ENCODE assay signal across 9 cellular contexts in the genomic region with DNA sequence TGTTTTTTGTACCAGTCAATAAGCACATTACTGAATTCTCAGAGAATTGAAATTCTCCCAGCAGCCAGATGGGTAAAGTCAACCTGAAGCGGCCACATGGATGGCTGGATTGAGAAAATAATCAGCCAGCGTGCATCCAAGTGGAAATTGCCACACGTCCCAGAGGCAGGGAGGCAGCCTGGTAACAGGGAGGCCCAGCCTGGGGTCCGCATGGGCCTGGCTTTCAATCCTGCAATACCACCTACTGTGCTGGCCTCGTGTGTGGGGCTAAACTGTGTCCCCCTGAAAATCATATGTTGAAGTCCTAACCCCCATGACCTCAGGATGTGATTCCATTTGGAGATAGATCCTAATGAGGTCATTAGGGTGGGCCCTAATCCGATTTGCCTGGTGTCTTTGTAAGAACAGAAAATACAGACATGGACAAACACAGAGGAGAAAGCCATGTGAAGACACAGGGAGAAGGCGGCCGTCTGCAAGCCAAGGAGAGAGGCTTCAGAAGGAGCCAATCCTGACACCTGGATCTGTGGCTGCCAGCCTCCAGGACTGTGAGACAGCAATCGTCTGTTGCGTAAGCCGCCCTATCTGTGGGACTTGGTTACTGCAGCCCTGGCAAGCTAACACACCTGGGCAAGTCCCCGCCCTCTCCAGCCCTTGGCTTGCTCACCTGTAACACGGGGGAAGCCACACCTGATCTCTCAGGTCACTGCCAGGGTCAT.
DNase-seq lines count a peak whose midpoint lies in the region; TF ChIP-seq lines count a peak whose summit lies in the region.
"Had no signal": no experiment of that assay in that cellular context is flagged by ENCODE, and none has a peak within 500 bp of the region (broad histone marks: within the 10 kb centered on the region; RNA-seq: fewer than 3 reads in every experiment).

No MANE protein-coding gene starts in this region.

- no peaks in the 10 kb centered on the region for H4K20me1 ChIP-seq in osteoblast (ENCODE audit: insufficient read depth, low read length)

- no peak overlapping the region for H2AFZ ChIP-seq in osteoblast (ENCODE audit: low read length)

- H3K79me2 ChIP-seq in osteoblast (ENCODE audit: insufficient read depth, low read length): no peaks in the 10 kb centered on the region

- H3K4me2 ChIP-seq in osteoblast (ENCODE audit: insufficient read depth, low read length): no peak overlapping the region

- DNase-seq in NAMALWA (ENCODE audit: low spot score) (peak; percentile 22), colonic mucosa (no peak), osteoblast (ENCODE audit: insufficient read length, low spot score, missing footprints) (peak; percentile 31), AG08395 (ENCODE audit: low spot score) (no peak), RKO (ENCODE audit: low spot score) (no peak), AML-193 (lab: John Stamatoyannopoulos, UW) (no peak)
- no peak for DNase-seq in effector memory CD4-positive, alpha-beta T cell
- DNase-seq: left cardiac atrium had no signal

- no peaks in the 10 kb centered on the region for H3K36me3 ChIP-seq in colonic mucosa
- H3K36me3 ChIP-seq in osteoblast (ENCODE audit: insufficient read depth, low read length): no peaks in the 10 kb centered on the region
- no peaks in the 10 kb centered on the region for H3K36me3 ChIP-seq in effector memory CD4-positive, alpha-beta T cell (ENCODE audit: control insufficient read depth, insufficient read depth, low read length)

- H3K27ac ChIP-seq in colonic mucosa (no peak overlapping the region), osteoblast (ENCODE audit: low read depth, low read length) (no peak overlapping the region)
- no peak overlapping the region for H3K27ac ChIP-seq in effector memory CD4-positive, alpha-beta T cell (ENCODE audit: insufficient read depth, low read length, poor library complexity, severe bottlenecking)

- H3K9me3 ChIP-seq in colonic mucosa: no peaks in the 10 kb centered on the region
- no peaks in the 10 kb centered on the region for H3K9me3 ChIP-seq in osteoblast (ENCODE audit: low read depth, low read length)
- H3K9me3 ChIP-seq in effector memory CD4-positive, alpha-beta T cell (ENCODE audit: control insufficient read depth, low read length): no peaks in the 10 kb centered on the region

- TF ChIP-seq CTCF in GM12872 (IDR thresholded peaks at IDR 0.05; ENCODE audit: insufficient read depth, low read depth, low read length) (peak; percentile 61; the same call in 2 of the 3 replicates), colonic mucosa (IDR thresholded peaks at IDR 0.05) (peak; percentile 21), osteoblast (IDR thresholded peaks at IDR 0.05; ENCODE audit: extremely low read depth, low read depth, low read length) (peak; percentile 4)

- H3K9ac ChIP-seq in colonic mucosa (ENCODE audit: low read depth in 2 of 2, low read length in 2 of 2): no peak overlapping the region

- no peak overlapping the region for H3K4me3 ChIP-seq in colonic mucosa
- H3K4me3 ChIP-seq in osteoblast (ENCODE audit: insufficient read depth, low read length): no peak overlapping the region
- no peak overlapping the region for H3K4me3 ChIP-seq in effector memory CD4-positive, alpha-beta T cell (ENCODE audit: insufficient read depth, low read depth, low read length, poor library complexity, severe bottlenecking)

- H3K27me3 ChIP-seq in colonic mucosa (no peaks in the 10 kb centered on the region), osteoblast (ENCODE audit: insufficient read depth, low read length) (no peaks in the 10 kb centered on the region)
- H3K27me3 ChIP-seq in effector memory CD4-positive, alpha-beta T cell (replicated peaks; ENCODE audit: control insufficient read depth, insufficient read depth, low read length, poor library complexity, severe bottlenecking): no peaks in the 10 kb centered on the region

- no peaks in the 10 kb centered on the region for H3K4me1 ChIP-seq in colonic mucosa
- no peaks in the 10 kb centered on the region for H3K4me1 ChIP-seq in osteoblast (ENCODE audit: insufficient read depth, low read length)
- no peaks in the 10 kb centered on the region for H3K4me1 ChIP-seq in effector memory CD4-positive, alpha-beta T cell (ENCODE audit: control insufficient read depth, insufficient read depth, low read length, poor library complexity, severe bottlenecking)

- intact Hi-C loops in colonic mucosa (cut with DNase I): no loop called here

Comparison
In these comparisons a context has a peak if more than half of its experiments do, and no peak if none do; other contexts are left out.
1. CTCF ChIP-seq: peak in every context shown above with its lines; median percentile 61 in GM12872; 21 in colonic mucosa; 4 in osteoblast.
2. DNase-seq: peak in NAMALWA (single experiment) and osteoblast (single experiment); none in colonic mucosa (single experiment), effector memory CD4-positive, alpha-beta T cell (0 of 3), AG08395 (single experiment), RKO (single experiment) and AML-193 (0 of 2).